ENCODE assay signal across 1 cellular context in the genomic region with DNA sequence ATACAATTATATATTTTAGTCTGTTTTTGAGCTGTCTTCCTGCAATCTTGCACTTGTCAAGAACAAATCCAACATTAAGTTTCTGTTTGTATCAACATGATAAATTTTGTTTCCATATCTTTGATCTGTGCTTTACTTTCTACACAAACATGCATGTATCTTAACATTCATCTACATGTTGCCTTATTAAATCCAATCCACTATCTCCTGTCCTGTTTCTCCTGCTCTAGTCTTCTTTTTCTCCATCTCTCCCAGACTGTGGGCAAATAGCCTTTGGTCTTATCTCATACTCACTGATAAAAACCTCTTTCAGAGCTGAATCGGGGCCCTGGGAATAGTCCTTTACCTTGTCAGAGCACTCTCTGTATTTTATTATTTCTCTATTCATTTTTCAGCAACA.
TF ChIP-seq lines count a peak whose summit lies in the region.

No MANE protein-coding gene starts in this region.

TF ChIP-seq in SK-N-SH, 30 proteins besides CTCF, POLR2A, EP300 and RAD21:
- TF ChIP-seq REST (IDR thresholded peaks at IDR 0.05; ENCODE audit: low read depth, low read length) = no peak
- TF ChIP-seq TAF1 (IDR thresholded peaks at IDR 0.05; ENCODE audit: borderline replicate concordance, low read depth, low read length) = no peak
- TF ChIP-seq GATA2 (CRISPR knock-in tag; IDR thresholded peaks at IDR 0.05) = peak; percentile 91
- TF ChIP-seq, protein P1, sequence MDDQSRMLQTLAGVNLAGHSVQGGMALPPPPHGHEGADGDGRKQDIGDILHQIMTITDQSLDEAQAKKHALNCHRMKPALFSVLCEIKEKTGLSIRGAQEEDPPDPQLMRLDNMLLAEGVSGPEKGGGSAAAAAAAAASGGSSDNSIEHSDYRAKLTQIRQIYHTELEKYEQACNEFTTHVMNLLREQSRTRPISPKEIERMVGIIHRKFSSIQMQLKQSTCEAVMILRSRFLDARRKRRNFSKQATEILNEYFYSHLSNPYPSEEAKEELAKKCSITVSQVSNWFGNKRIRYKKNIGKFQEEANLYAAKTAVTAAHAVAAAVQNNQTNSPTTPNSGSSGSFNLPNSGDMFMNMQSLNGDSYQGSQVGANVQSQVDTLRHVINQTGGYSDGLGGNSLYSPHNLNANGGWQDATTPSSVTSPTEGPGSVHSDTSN (IDR thresholded peaks at IDR 0.05) = no peak
- TF ChIP-seq SIN3A (IDR thresholded peaks at IDR 0.05; ENCODE audit: borderline replicate concordance, low read depth, low read length) = no peak
- TF ChIP-seq FOXM1 (IDR thresholded peaks at IDR 0.05; ENCODE audit: low read depth) = no peak
- no peak for TF ChIP-seq FOSL2 (IDR thresholded peaks at IDR 0.05; ENCODE audit: borderline replicate concordance, low read depth)
- TF ChIP-seq YY1 (IDR thresholded peaks at IDR 0.05; ENCODE audit: low read depth) = no peak
- peak; percentile 27; the same call in 1 of the 2 replicates for TF ChIP-seq FOXJ3 (CRISPR knock-in tag; IDR thresholded peaks at IDR 0.05)
- TF ChIP-seq GABPA (IDR thresholded peaks at IDR 0.05; ENCODE audit: low read depth) = no peak
- TF ChIP-seq NFIC (IDR thresholded peaks at IDR 0.05; ENCODE audit: borderline replicate concordance) = no peak
- TF ChIP-seq RCOR1 (IDR thresholded peaks at IDR 0.05; ENCODE audit: low read length) = peak; percentile 70; the same call in 1 of the 2 replicates
- TF ChIP-seq CHD2 (IDR thresholded peaks at IDR 0.05; ENCODE audit: low read length, partially characterized antibody) = peak; percentile 44
- TF ChIP-seq TCF12 (IDR thresholded peaks at IDR 0.05) = peak; percentile 33
- no peak for TF ChIP-seq IRF3 (IDR thresholded peaks at IDR 0.05; ENCODE audit: low read depth, low read length)
- TF ChIP-seq JUND (IDR thresholded peaks at IDR 0.05) = 0 out of 2 replicates have a peak, but pooled peaks have one; percentile 9
- TF ChIP-seq TEAD4 (IDR thresholded peaks at IDR 0.05; ENCODE audit: borderline replicate concordance, insufficient read depth) = no peak; the same call in 1 of the 2 replicates
